9 cellular contexts compared by ENCODE assay signal in genomic region chr17:77460514-77461046, GRCh38.
DNase-seq lines count a peak whose midpoint lies in the region; ATAC-seq and TF ChIP-seq lines count a peak whose summit lies in the region.
"Had no signal": no experiment of that assay in that cellular context is flagged by ENCODE, and none has a peak within 500 bp of the region (broad histone marks: within the 10 kb centered on the region; RNA-seq: fewer than 3 reads in every experiment).

No MANE protein-coding gene starts in this region.

- peaks cover 2% of the 10 kb centered on the region for H3K4me1 Mint-ChIP-seq in MCF 10A (ENCODE audit: insufficient read depth, unreplicated experiment)
- H3K4me1 Mint-ChIP-seq in activated CD8-positive, alpha-beta T cell treated with anti-CD3 and anti-CD28 coated beads for 36 hours (ENCODE audit: low read depth) = peaks cover 46% of the 10 kb centered on the region

- WGBS in right lobe of liver (ENCODE audit: insufficient coverage, low coverage, low lambda C conversion rate, missing lambda C conversion rate) = 0% methylated on average over 1 of the region's 9 CpGs

- DNase-seq in breast epithelium (ENCODE audit: low spot score in 2 of 2) = no peak
- no peak for DNase-seq in MCF 10A (ENCODE audit: unreplicated experiment)
- peak; percentile 43 for DNase-seq in activated CD8-positive, alpha-beta T cell treated with anti-CD3 and anti-CD28 coated beads for 36 hours
- no peak for DNase-seq in right lobe of liver
- no peak for DNase-seq in upper lobe of right lung
- no peak for DNase-seq in PC-9
- DNase-seq: SHP77 had no signal

- no peak overlapping the region for H3K27ac Mint-ChIP-seq in MCF 10A (ENCODE audit: low read depth, unreplicated experiment)
- H3K27ac Mint-ChIP-seq in activated CD8-positive, alpha-beta T cell treated with anti-CD3 and anti-CD28 coated beads for 36 hours = peak overlapping the region; percentile 96

- peaks cover 43% of the 10 kb centered on the region for H3K36me3 Mint-ChIP-seq in MCF 10A (ENCODE audit: insufficient read depth, unreplicated experiment)
- H3K36me3 Mint-ChIP-seq in activated CD8-positive, alpha-beta T cell treated with anti-CD3 and anti-CD28 coated beads for 36 hours (ENCODE audit: low read depth) = peaks cover 75% of the 10 kb centered on the region

- no peaks in the 10 kb centered on the region; the same call in 1 of the 2 replicates for H3F3A ChIP-seq in PC-9 (ENCODE audit: insufficient read depth, low read depth)

- no peak for TF ChIP-seq CTCF in breast epithelium (IDR thresholded peaks at IDR 0.05)
- TF ChIP-seq CTCF in MCF 10A (IDR thresholded peaks at IDR 0.05; ENCODE audit: unreplicated experiment) = no peak
- TF ChIP-seq CTCF in activated CD8-positive, alpha-beta T cell treated with anti-CD3 and anti-CD28 coated beads for 36 hours (IDR thresholded peaks at IDR 0.05) = no peak
- no peak for TF ChIP-seq CTCF in right lobe of liver (IDR thresholded peaks at IDR 0.05)
- no peak for TF ChIP-seq CTCF in upper lobe of right lung (IDR thresholded peaks at IDR 0.05)
- TF ChIP-seq CTCF in PC-9 (conservative IDR thresholded peaks at IDR 0.05) = no peak

- no peaks in the 10 kb centered on the region for H3K9me3 Mint-ChIP-seq in MCF 10A (ENCODE audit: unreplicated experiment)
- no peaks in the 10 kb centered on the region for H3K9me3 Mint-ChIP-seq in activated CD8-positive, alpha-beta T cell treated with anti-CD3 and anti-CD28 coated beads for 36 hours

- H2AFZ ChIP-seq in PC-9 = no peak overlapping the region

- intact Hi-C loops in breast epithelium (cut with DNase I; ENCODE audit: low total_unique reads) (no loop called here), MCF 10A (cut with micrococcal nuclease) (no loop called here), right lobe of liver (cut with DNase I) (no loop called here), upper lobe of right lung (cut with DNase I) (no loop called here), PC-9 (cut with micrococcal nuclease; ENCODE audit: unreplicated experiment) (no loop called here)
- intact Hi-C loops in activated CD8-positive, alpha-beta T cell treated with anti-CD3 and anti-CD28 coated beads for 36 hours (cut with micrococcal nuclease) = loop anchor here (5.0 kb wide), 1 partner anchor 128 kb away; no protein-coding TSS in a partner anchor

- no TSS peak for BruUV-seq in MCF 10A (replicated peaks; lab: Mats Ljungman, UMichigan)
- no TSS peak for BruUV-seq in PC-9 (replicated peaks; lab: Mats Ljungman, UMichigan)

- no peaks in the 10 kb centered on the region for H3K27me3 Mint-ChIP-seq in MCF 10A (ENCODE audit: insufficient read depth, unreplicated experiment)
- no peaks in the 10 kb centered on the region for H3K27me3 Mint-ChIP-seq in activated CD8-positive, alpha-beta T cell treated with anti-CD3 and anti-CD28 coated beads for 36 hours

- POLR2A ChIA-PET in MCF 10A (lab: Yijun Ruan, JAX) (interaction anchor here (0.9 to 1.5 kb wide), 2 partner anchors 11 to 18 kb away, joined by 4 to 5 read pairs; no protein-coding TSS in a partner anchor), PC-9 (lab: Charles Lee; ENCODE audit: unreplicated experiment) (no interaction called here)
- POLR2A ChIA-PET in activated CD8-positive, alpha-beta T cell treated with anti-CD3 and anti-CD28 coated beads for 36 hours (lab: Charles Lee) = interaction anchor here (1.0 to 16.3 kb wide), 9 partner anchors 10 to 60 kb away, joined by 3 to 410 read pairs (median 8); no protein-coding TSS in a partner anchor

- peak overlapping the region; percentile 61 to 95 for H3K27ac ChIP-seq in breast epithelium
- peak overlapping the region; percentile 66 to 87 (median 68) for H3K27ac ChIP-seq in right lobe of liver
- peak overlapping the region; percentile 70 for H3K27ac ChIP-seq in upper lobe of right lung
- no peak overlapping the region for H3K27ac ChIP-seq in PC-9

- peaks cover 29% of the 10 kb centered on the region for H4K20me1 ChIP-seq in PC-9 (ENCODE audit: insufficient read depth)

- H3K4me2 ChIP-seq in PC-9 = no peak overlapping the region

- H3K9me2 ChIP-seq in PC-9 (ENCODE audit: insufficient read depth) = no peaks in the 10 kb centered on the region

- TF ChIP-seq POLR2A in breast epithelium (IDR thresholded peaks at IDR 0.05) (no peak), right lobe of liver (IDR thresholded peaks at IDR 0.05) (no peak)

- H3K4me3 Mint-ChIP-seq in MCF 10A (ENCODE audit: unreplicated experiment) = no peak overlapping the region
- peak overlapping the region; percentile 84 for H3K4me3 Mint-ChIP-seq in activated CD8-positive, alpha-beta T cell treated with anti-CD3 and anti-CD28 coated beads for 36 hours

- H3K4me1 ChIP-seq in breast epithelium (peaks cover 8 to 20% of the 10 kb centered on the region in 2 donors), right lobe of liver (peaks cover 0 to 49% (median 10%) of the 10 kb centered on the region in 4 donors), upper lobe of right lung (peaks cover 58% of the 10 kb centered on the region), PC-9 (replicated peaks; ENCODE audit: insufficient read depth) (no peaks in the 10 kb centered on the region)

- CTCF ChIA-PET in MCF 10A (lab: Yijun Ruan, JAX) (interaction anchor here (0.6 kb wide), 1 partner anchor 117 kb away, joined by 3 read pairs; no protein-coding TSS in a partner anchor), PC-9 (lab: Charles Lee) (no interaction called here)
- CTCF ChIA-PET in activated CD8-positive, alpha-beta T cell treated with anti-CD3 and anti-CD28 coated beads for 36 hours (lab: Charles Lee) = interaction anchor here (1.1 to 3.8 kb wide), 5 partner anchors 13 to 129 kb away, joined by 3 to 18 read pairs (median 15); no protein-coding TSS in a partner anchor

- H3K79me2 ChIP-seq in PC-9 (ENCODE audit: low read depth) = peaks cover 5% of the 10 kb centered on the region; the same call in 1 of the 2 replicates

- H3K36me3 ChIP-seq in breast epithelium (no peaks in the 10 kb centered on the region), right lobe of liver (no peaks in the 10 kb centered on the region), upper lobe of right lung (no peaks in the 10 kb centered on the region), PC-9 (ENCODE audit: low read depth) (no peaks in the 10 kb centered on the region)

- H3K27me3 ChIP-seq in breast epithelium (no peaks in the 10 kb centered on the region), right lobe of liver (no peaks in the 10 kb centered on the region), upper lobe of right lung (no peaks in the 10 kb centered on the region), PC-9 (ENCODE audit: insufficient read depth, low read depth) (no peaks in the 10 kb centered on the region)

- no peaks in the 10 kb centered on the region for H3K9me3 ChIP-seq in breast epithelium
- no peaks in the 10 kb centered on the region for H3K9me3 ChIP-seq in right lobe of liver
- no peaks in the 10 kb centered on the region for H3K9me3 ChIP-seq in upper lobe of right lung
- H3K9me3 ChIP-seq in PC-9 (ENCODE audit: insufficient read depth, low read depth) = no peaks in the 10 kb centered on the region

- no peak overlapping the region for H3K4me3 ChIP-seq in breast epithelium
- no peak overlapping the region for H3K4me3 ChIP-seq in right lobe of liver
- no peak overlapping the region for H3K4me3 ChIP-seq in upper lobe of right lung
- no peak overlapping the region for H3K4me3 ChIP-seq in PC-9

- no peak for ATAC-seq in activated CD8-positive, alpha-beta T cell treated with anti-CD3 and anti-CD28 coated beads for 36 hours
- ATAC-seq in right lobe of liver (peak in 1 of 4 donors; percentile 1), upper lobe of right lung (no peak), GM18870 (IDR thresholded peaks at IDR 0.05; ENCODE audit: unreplicated experiment) (no peak), GM21786 (IDR thresholded peaks at IDR 0.05; ENCODE audit: unreplicated experiment) (no peak)
